1 cellular context compared by ENCODE assay signal in genomic region chr20:46689082-46689753, GRCh38.
TF ChIP-seq lines count a peak whose summit lies in the region.

Gene TP53RK (minus strand): TSS chr20:46689444. CDS start chr20:46689414, 30 bp downstream.

TF ChIP-seq in HepG2, 621 proteins besides CTCF, POLR2A, EP300 and RAD21 (continued from another document and continues in another):
- TF ChIP-seq ZNF770 (CRISPR knock-in tag; IDR thresholded peaks at IDR 0.05) = peak; percentile 85
- TF ChIP-seq ZNF431 (CRISPR knock-in tag; IDR thresholded peaks at IDR 0.05; ENCODE audit: borderline replicate concordance, low read depth) = 0 out of 2 replicates have a peak, but pooled peaks have one; percentile 27
- no peak; the same call in none of the 2 replicates for TF ChIP-seq ZNF230 (CRISPR knock-in tag; IDR thresholded peaks at IDR 0.05)
- no peak for TF ChIP-seq POLR2AphosphoS2 (IDR thresholded peaks at IDR 0.05; ENCODE audit: low read depth, low read length)
- TF ChIP-seq ZFP91 (CRISPR knock-in tag; IDR thresholded peaks at IDR 0.05; ENCODE audit: borderline replicate concordance) = peak; percentile 98
- no peak for TF ChIP-seq SIN3B (IDR thresholded peaks at IDR 0.05; ENCODE audit: low read length)
- TF ChIP-seq MIER3 (CRISPR knock-in tag; IDR thresholded peaks at IDR 0.05; ENCODE audit: borderline replicate concordance) = peak; percentile 71
- TF ChIP-seq HOXA5 (CRISPR knock-in tag; IDR thresholded peaks at IDR 0.05) = peak; percentile 91
- TF ChIP-seq ZNF788 (CRISPR knock-in tag; IDR thresholded peaks at IDR 0.05; ENCODE audit: borderline replicate concordance) = no peak; the same call in 1 of the 2 replicates
- 0 out of 2 replicates have a peak, but pooled peaks have one; percentile 73 for TF ChIP-seq IRF1 (CRISPR knock-in tag; IDR thresholded peaks at IDR 0.05; ENCODE audit: low read depth)
- peak; percentile 92; the same call in 1 of the 2 replicates for TF ChIP-seq ZNF160 (CRISPR knock-in tag; IDR thresholded peaks at IDR 0.05)
- TF ChIP-seq PITX1 (CRISPR knock-in tag; IDR thresholded peaks at IDR 0.05) = no peak; the same call in 1 of the 2 replicates
- peak; percentile 71 for TF ChIP-seq IKZF5 (CRISPR knock-in tag; IDR thresholded peaks at IDR 0.05)
- no peak for TF ChIP-seq DDIT3 (CRISPR knock-in tag; IDR thresholded peaks at IDR 0.05)
- peak; percentile 86; the same call in 1 of the 2 replicates for TF ChIP-seq TERF1 (CRISPR knock-in tag; IDR thresholded peaks at IDR 0.05)
- TF ChIP-seq ZNF335 (CRISPR knock-in tag; IDR thresholded peaks at IDR 0.05) = 0 out of 2 replicates have a peak, but pooled peaks have one; percentile 56
- TF ChIP-seq ESRRA (CRISPR knock-in tag; IDR thresholded peaks at IDR 0.05; ENCODE audit: low read depth) = peak; percentile 41; the same call in 1 of the 2 replicates
- TF ChIP-seq ZNF260 (CRISPR knock-in tag; IDR thresholded peaks at IDR 0.05; ENCODE audit: borderline replicate concordance, low read depth) = no peak
- 0 out of 2 replicates have a peak, but pooled peaks have one; percentile 18 for TF ChIP-seq ZNF296 (CRISPR knock-in tag; conservative IDR thresholded peaks at IDR 0.05)
- no peak for TF ChIP-seq FLYWCH1 (CRISPR knock-in tag; IDR thresholded peaks at IDR 0.05)
- TF ChIP-seq ZNF574 (CRISPR knock-in tag; IDR thresholded peaks at IDR 0.05) = peak; percentile 89
- TF ChIP-seq PBX3 (CRISPR knock-in tag; IDR thresholded peaks at IDR 0.05; ENCODE audit: borderline replicate concordance) = peak; percentile 86; the same call in 1 of the 2 replicates
- TF ChIP-seq ARID4A (CRISPR knock-in tag; IDR thresholded peaks at IDR 0.05; ENCODE audit: borderline replicate concordance) = peak; percentile 97
- peak; percentile 31 for TF ChIP-seq SKI (IDR thresholded peaks at IDR 0.05; ENCODE audit: partially characterized antibody)
- TF ChIP-seq MAZ (IDR thresholded peaks at IDR 0.05; ENCODE audit: borderline replicate concordance, low read depth, low read length) = no peak; the same call in 1 of the 2 replicates
- no peak; the same call in none of the 2 replicates for TF ChIP-seq MAZ (CRISPR knock-in tag; IDR thresholded peaks at IDR 0.05; ENCODE audit: low read depth)
- TF ChIP-seq HOMEZ (CRISPR knock-in tag; IDR thresholded peaks at IDR 0.05; ENCODE audit: low read depth) = no peak; the same call in 1 of the 2 replicates
